8 cellular contexts compared by ENCODE assay signal in genomic region chr17:80259642-80260535, GRCh38. TPM values are rescaled to one million over a fixed set of nuclear protein-coding genes. Genes with fewer than 3 reads are reported as not detected.
DNase-seq lines count a peak whose midpoint lies in the region; ATAC-seq and TF ChIP-seq lines count a peak whose summit lies in the region.

No MANE protein-coding gene starts in this region.

- H3K27me3 Mint-ChIP-seq in natural killer cell (ENCODE audit: low read depth in 2 of 2), result no peaks in the 10 kb centered on the region

- TF ChIP-seq CTCF in OCI-LY7 (conservative IDR thresholded peaks at IDR 0.05; ENCODE audit: low read length) (no peak), fibroblast of mammary gland (conservative IDR thresholded peaks at IDR 0.05; ENCODE audit: control insufficient read depth, insufficient read depth, low read depth, low read length) (no peak), natural killer cell (IDR thresholded peaks at IDR 0.05) (no peak)

- no peaks in the 10 kb centered on the region for H3K27me3 ChIP-seq in subcutaneous abdominal adipose tissue (ENCODE audit: control insufficient read depth in 5 of 5, insufficient read depth in 4 of 5, low read length in 5 of 5)

- peak overlapping the region; percentile 89 to 96 for H3K27ac Mint-ChIP-seq in natural killer cell

- H3K9me2 ChIP-seq in OCI-LY7 (ENCODE audit: insufficient read depth, low read length), result no peaks in the 10 kb centered on the region

- peak overlapping the region in 4 of 5 donors; percentile 64 to 74 (median 70) for H3K9ac ChIP-seq in subcutaneous abdominal adipose tissue (ENCODE audit: low read length in 5 of 5)

- H3K27ac ChIP-seq in OCI-LY7 (ENCODE audit: low read depth, low read length, poor library complexity, severe bottlenecking) (peak overlapping the region; percentile 60), subcutaneous abdominal adipose tissue (ENCODE audit: low read depth, low read length) (peak overlapping the region; percentile 79)

- no TSS peak for BruUV-seq in OCI-LY7 (replicated peaks; lab: Mats Ljungman, UMichigan)

- H3K4me3 Mint-ChIP-seq in natural killer cell, result peak overlapping the region; percentile 95

- ATAC-seq in HG02840 (IDR thresholded peaks at IDR 0.05; ENCODE audit: low FRiP score, unreplicated experiment) (peak; percentile 28), natural killer cell (peak; percentile 72 to 84 (median 76)), HG02884 (IDR thresholded peaks at IDR 0.05; ENCODE audit: unreplicated experiment) (no peak)

- H3K4me3 ChIP-seq in OCI-LY7 (ENCODE audit: low read depth, low read length, poor library complexity, severe bottlenecking), result peak overlapping the region; percentile 75
- H3K4me3 ChIP-seq in fibroblast of mammary gland (ENCODE audit: control insufficient read depth, low read depth, low read length), result peak overlapping the region; percentile 42
- peak overlapping the region; percentile 55 to 74 (median 62) for H3K4me3 ChIP-seq in subcutaneous abdominal adipose tissue (ENCODE audit: low read depth in 1 of 5, low read length in 5 of 5)

- H3K36me3 ChIP-seq in OCI-LY7 (ENCODE audit: insufficient read depth, low read length) (no peaks in the 10 kb centered on the region), subcutaneous abdominal adipose tissue (ENCODE audit: control insufficient read depth in 5 of 5, insufficient read depth in 5 of 5, low read length in 5 of 5) (peaks cover 0 to 4% (median 0%) of the 10 kb centered on the region in 5 donors)

- DNase-seq in GM04504 (ENCODE audit: low read depth) (peak; percentile 29), OCI-LY7 (ENCODE audit: low spot score) (peak; percentile 84), fibroblast of mammary gland (ENCODE audit: low read depth) (peak; percentile 43), natural killer cell (peak; percentile 79)
- peak; percentile 41 to 81 for DNase-seq in activated T-helper 1 cell treated with anti-CD3 and anti-CD28 coated beads, Interleukin-2, amount 50 U/mL, for 16 hours (ENCODE audit: low read depth in 1 of 2, low spot score in 1 of 2)

- H3K4me2 ChIP-seq in OCI-LY7 (ENCODE audit: low read length), result peak overlapping the region; percentile 82

- H4K20me1 ChIP-seq in OCI-LY7 (ENCODE audit: insufficient read depth, low read length), result no peaks in the 10 kb centered on the region

- no peaks in the 10 kb centered on the region for H3K36me3 Mint-ChIP-seq in natural killer cell

- POLR2A ChIA-PET in OCI-LY7 (lab: Charles Lee), result no interaction called here

- H3K9me3 ChIP-seq in OCI-LY7 (ENCODE audit: low read length), result no peaks in the 10 kb centered on the region
- H3K9me3 ChIP-seq in subcutaneous abdominal adipose tissue (ENCODE audit: control insufficient read depth in 5 of 5, low read length in 5 of 5), result no peaks in the 10 kb centered on the region

- intact Hi-C loops in OCI-LY7 (cut with micrococcal nuclease; ENCODE audit: unreplicated experiment), result loop anchor here (5.0 kb wide), 1 partner anchor 463 kb away; the partner anchor contains the start of gene CBX8
- intact Hi-C loops in natural killer cell (cut with micrococcal nuclease), result loop anchor here (10.0 kb wide), 1 partner anchor 165 kb away; no protein-coding TSS in a partner anchor

- no peaks in the 10 kb centered on the region for H3K79me2 ChIP-seq in OCI-LY7 (ENCODE audit: insufficient read depth, low read depth, low read length)

- peaks cover 28 to 36% of the 10 kb centered on the region in 2 donors for H3K4me1 Mint-ChIP-seq in natural killer cell

- H3K9me3 Mint-ChIP-seq in natural killer cell, result no peaks in the 10 kb centered on the region

- peaks cover 64% of the 10 kb centered on the region for H3K4me1 ChIP-seq in OCI-LY7 (ENCODE audit: insufficient read depth, low read length, poor library complexity, severe bottlenecking)
- H3K4me1 ChIP-seq in subcutaneous abdominal adipose tissue (ENCODE audit: control insufficient read depth in 5 of 5, insufficient read depth in 5 of 5, low read length in 5 of 5), result peaks cover 6 to 51% (median 42%) of the 10 kb centered on the region in 5 donors

- CTCF ChIA-PET in OCI-LY7 (lab: Charles Lee; ENCODE audit: unreplicated experiment), result no interaction called here

- peak overlapping the region; percentile 71 for H2AFZ ChIP-seq in OCI-LY7 (ENCODE audit: low read length)

RNA-seq across cellular contexts. Expression of gene RNF213, which starts 0.8 kb away (rescaled TPM):
- total RNA-seq in OCI-LY7 (2014; rRNA removed; shearing (Covaris generic)), result 41.9 and 58.8 TPM in 2 replicates
- total RNA-seq in OCI-LY7 (2022), result 64.0 and 68.6 TPM in 2 replicates
- 1,000 to 10,000 TPM in 2 of 3 donors, 100 to 1,000 TPM in 1; 929 to 1,120 (median 1,060) TPM for total RNA-seq in natural killer cell

RNA-seq across cellular contexts. Expression of gene SLC26A11, which starts 39.7 kb away (rescaled TPM):
- total RNA-seq in OCI-LY7 (2014; rRNA removed; shearing (Covaris generic)), result 3.5 and 6.0 TPM in 2 replicates
- 2.9 and 4.1 TPM in 2 replicates for total RNA-seq in OCI-LY7 (2022)
- total RNA-seq in natural killer cell, result 10 to 100 TPM; 33.9 to 37.6 (median 35.8) TPM

RNA-seq across cellular contexts. Expression of gene SGSH, which starts 39.8 kb away (rescaled TPM):
- 13.8 and 14.3 TPM in 2 replicates for total RNA-seq in OCI-LY7 (2014; rRNA removed; shearing (Covaris generic))
- total RNA-seq in OCI-LY7 (2022) (38.4 and 45.5 TPM in 2 replicates), natural killer cell (10 to 100 TPM; 73.4 to 96.5 (median 74.1) TPM)

Comparison
In these comparisons a context has a peak if more than half of its experiments do, and no peak if none do; other contexts are left out.
1. DNase-seq: peak in every context shown above with its lines; median percentile 84 in OCI-LY7; 79 in natural killer cell; 61 in activated T-helper 1 cell treated with anti-CD3 and anti-CD28 coated beads, Interleukin-2, amount 50 U/mL, for 16 hours; 43 in fibroblast of mammary gland; 29 in GM04504.
2. RNA of gene RNF213, which starts 0.8 kb away (total RNA-seq): 929 to 1,120 TPM in natural killer cell; 41.9 to 68.6 TPM in OCI-LY7; every median in the first group is over 10 times any median in the second.
3. RNA of gene SLC26A11, which starts 39.7 kb away (total RNA-seq): 33.9 to 37.6 TPM in natural killer cell; 2.9 to 6.0 TPM in OCI-LY7; every median in the first group is over 4 times any median in the second.
4. Peak in every context shown above with its lines, with median percentiles within 50 percentile points of each other: H3K4me3 ChIP-seq.